27 cellular contexts compared by ENCODE assay signal in genomic region chr3:100850156-100850555, GRCh38.
"Had no signal": no experiment of that assay in that cellular context is flagged by ENCODE, and none has a peak within 500 bp of the region (broad histone marks: within the 10 kb centered on the region; RNA-seq: fewer than 3 reads in every experiment).

No MANE protein-coding gene starts in this region.

- H3K4me1 ChIP-seq: parathyroid adenoma, psoas muscle, right lobe of liver, sigmoid colon, suprapubic skin, testis, tibial nerve, upper lobe of right lung, uterus had no signal

- H3K27ac ChIP-seq: neutrophil, ovary, parathyroid adenoma, psoas muscle, right lobe of liver, sigmoid colon, suprapubic skin, testis, tibial nerve, upper lobe of right lung, uterus had no signal

- H3K9me3 ChIP-seq: neutrophil, ovary, psoas muscle, right lobe of liver, sigmoid colon, suprapubic skin, testis, tibial nerve, upper lobe of right lung, uterus had no signal

- H2AFZ ChIP-seq: parathyroid adenoma had no signal

- H3K36me3 ChIP-seq: neutrophil, ovary, right lobe of liver, sigmoid colon, tibial nerve, upper lobe of right lung, uterus had no signal

- H3K4me3 ChIP-seq: ovary, psoas muscle, right lobe of liver, sigmoid colon, suprapubic skin, testis, tibial nerve, upper lobe of right lung, uterus had no signal

- DNase-seq: naive B cell; naive thymus-derived CD8-positive, alpha-beta T cell; nephron progenitor cell; nucleus accumbens; ovary; posterior cingulate gyrus; psoas muscle; right cardiac atrium; right lobe of liver; sigmoid colon; small intestine; stimulated activated CD4-positive, alpha-beta T cell treated with anti-CD3 and anti-CD28 coated beads, Interleukin-15, amount 100 ng/mL, for 24 hours; stimulated activated CD4-positive, alpha-beta T cell treated with anti-CD3 and anti-CD28 coated beads, Interleukin-2, amount 100 ng/mL, for 24 hours; stimulated activated CD4-positive, alpha-beta T cell treated with anti-CD3 and anti-CD28 coated beads, Interleukin-2, amount 100 ng/mL, for 48 hours; stimulated activated CD4-positive, alpha-beta T cell treated with anti-CD3 and anti-CD28 coated beads, Interleukin-4, amount 100 ng/mL, for 24 hours; stimulated activated naive B cell treated with anti-CD40 and anti-IgM and Interleukin-4, amounts not matched to agents 10 μg/mL and 1 μg/mL and 100 μg/mL, for 72 hours; stimulated activated naive CD4-positive, alpha-beta T cell treated with Interleukin-2 at 50 U/mL for 16 hours; substantia nigra; testis; upper lobe of right lung; uterus had no signal

- ATAC-seq: naive thymus-derived CD8-positive, alpha-beta T cell; natural killer cell treated with Interleukin-12 subunit alpha and Interleukin-12 subunit beta and Interleukin-15 and Interleukin-18, amount 100 ng/mL, for 72 hours; psoas muscle; right cardiac atrium; right lobe of liver; stimulated activated effector memory CD8-positive, alpha-beta T cell treated with anti-CD3 and anti-CD28 coated beads, Interleukin-12 subunit alpha, Interleukin-12 subunit beta, amount 100 ng/mL, for 72 hours; stimulated activated naive B cell treated with anti-CD40 and anti-IgM and Interleukin-4, amounts not matched to agents 10 μg/mL and 1 μg/mL and 100 μg/mL, for 72 hours; upper lobe of right lung had no signal

- H3K9ac ChIP-seq: parathyroid adenoma had no signal

- H3K79me2 ChIP-seq: parathyroid adenoma had no signal

- H3K27me3 ChIP-seq: neutrophil, ovary, right lobe of liver, sigmoid colon, suprapubic skin, testis, tibial nerve, upper lobe of right lung, uterus had no signal
